Comparison of ENCODE assay signal across 1 cellular context in the genomic region with DNA sequence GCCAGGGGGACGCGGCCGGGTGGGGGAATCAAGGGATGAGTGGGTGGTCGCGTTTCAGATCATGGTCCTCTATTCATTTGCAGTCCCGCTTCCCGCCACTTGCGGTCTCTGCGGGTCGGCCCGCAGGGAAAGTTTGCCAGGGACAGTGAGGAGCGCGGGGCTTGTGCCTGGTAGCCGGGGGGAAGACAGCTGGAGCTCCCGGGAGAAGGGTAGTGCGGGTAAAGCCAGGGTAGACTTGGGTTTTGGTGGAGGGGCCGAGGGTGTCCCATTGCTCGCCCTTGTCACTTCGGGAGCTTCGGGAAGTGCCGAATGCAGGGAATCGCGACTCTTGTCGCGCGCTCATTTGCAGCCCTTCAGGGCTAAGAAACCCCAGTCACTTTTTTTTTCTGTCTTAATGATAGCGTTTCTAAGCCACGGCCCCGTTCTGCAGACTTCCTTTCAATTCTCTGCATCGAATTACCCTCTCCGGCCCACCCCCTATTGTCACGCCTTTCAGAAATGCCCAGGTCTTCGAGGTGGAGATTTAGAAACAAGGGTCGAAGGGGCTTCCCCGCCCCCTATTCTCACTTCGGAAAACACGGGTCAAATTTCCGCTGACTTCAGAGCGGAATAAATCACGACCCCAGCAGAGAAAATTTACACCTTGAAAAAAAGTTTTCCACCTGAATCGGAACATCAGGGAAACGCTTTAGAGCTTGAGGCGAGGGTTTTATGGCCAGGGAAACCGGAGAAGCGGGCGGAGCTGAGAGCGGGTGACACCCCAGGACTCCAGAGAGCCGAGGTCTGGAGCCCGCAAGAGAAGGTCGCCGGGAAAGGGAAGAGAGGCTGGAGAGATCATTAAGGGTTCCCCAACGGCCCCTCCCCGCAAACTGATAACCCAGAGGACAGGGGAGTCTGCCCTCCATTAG.
A peak's percentile ranks its signal among the peaks of the same experiment; 100 is the strongest.
TF ChIP-seq lines count a peak whose summit lies in the region.

No MANE protein-coding gene starts in this region.

TF ChIP-seq in H1, 55 proteins besides CTCF, POLR2A, EP300 and RAD21:
- TF ChIP-seq SP1 (IDR thresholded peaks at IDR 0.05; ENCODE audit: low read depth, low read length) (no peak), SUZ12 (IDR thresholded peaks at IDR 0.05; ENCODE audit: low read length) (peak; percentile 55), KDM4A (IDR thresholded peaks at IDR 0.05; ENCODE audit: low read depth, low read length, severe bottlenecking) (peak; percentile 7), PHF8 (conservative IDR thresholded peaks at IDR 0.05; ENCODE audit: low read depth, low read length) (peak; percentile 23; the same call in 1 of the 2 replicates), RNF2 (IDR thresholded peaks at IDR 0.05; ENCODE audit: borderline replicate concordance, low read depth, low read length, missing control alignments, poor library complexity, severe bottlenecking) (peak; percentile 21), HDAC2 (IDR thresholded peaks at IDR 0.05; ENCODE audit: borderline replicate concordance in 1 of 2, low read depth in 2 of 2, low read length in 2 of 2) (peak; percentile 18 to 39; a peak in 1 of 4 replicates), EZH2 (IDR thresholded peaks at IDR 0.05; ENCODE audit: low read depth, low read length, severe bottlenecking) (peak; percentile 17)
- TF ChIP-seq, protein P1, sequence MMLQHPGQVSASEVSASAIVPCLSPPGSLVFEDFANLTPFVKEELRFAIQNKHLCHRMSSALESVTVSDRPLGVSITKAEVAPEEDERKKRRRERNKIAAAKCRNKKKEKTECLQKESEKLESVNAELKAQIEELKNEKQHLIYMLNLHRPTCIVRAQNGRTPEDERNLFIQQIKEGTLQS (IDR thresholded peaks at IDR 0.05; ENCODE audit: insufficient read depth, low read depth, low read length) = no peak
- TF ChIP-seq, protein P2, sequence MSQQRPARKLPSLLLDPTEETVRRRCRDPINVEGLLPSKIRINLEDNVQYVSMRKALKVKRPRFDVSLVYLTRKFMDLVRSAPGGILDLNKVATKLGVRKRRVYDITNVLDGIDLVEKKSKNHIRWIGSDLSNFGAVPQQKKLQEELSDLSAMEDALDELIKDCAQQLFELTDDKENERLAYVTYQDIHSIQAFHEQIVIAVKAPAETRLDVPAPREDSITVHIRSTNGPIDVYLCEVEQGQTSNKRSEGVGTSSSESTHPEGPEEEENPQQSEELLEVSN (IDR thresholded peaks at IDR 0.05) = 0 out of 2 replicates have a peak, but pooled peaks have one; percentile 16
TF ChIP-seq in H1: peak in this region for 7.
